Comparison of ENCODE assay signal across 1 cellular context in the genomic region with DNA sequence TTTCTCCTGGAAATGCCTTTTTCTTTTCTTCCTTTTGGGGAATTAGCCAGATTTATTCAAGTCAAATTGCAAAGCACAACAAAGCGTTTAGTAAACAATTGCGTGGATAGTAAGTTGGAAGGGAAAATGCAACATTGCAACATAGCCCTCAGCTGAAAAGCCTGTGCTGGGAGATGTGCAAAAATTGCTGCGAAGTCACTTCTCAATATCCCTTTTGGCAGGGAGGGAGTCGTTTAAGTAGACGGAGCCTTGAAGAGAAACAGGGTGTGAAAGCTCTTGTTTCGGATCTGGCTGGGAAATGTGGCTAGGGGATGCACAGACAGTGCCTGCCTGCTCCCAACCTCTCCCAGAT.
TF ChIP-seq lines count a peak whose summit lies in the region.

No MANE protein-coding gene starts in this region.

TF ChIP-seq in endothelial cell of umbilical vein, 7 proteins besides CTCF, POLR2A, EP300 and RAD21:
- TF ChIP-seq JUN (IDR thresholded peaks at IDR 0.05; ENCODE audit: borderline replicate concordance, insufficient read depth, insufficient read length, low read depth) (no peak), EZH2 (IDR thresholded peaks at IDR 0.05; ENCODE audit: borderline replicate concordance, low read depth, low read length, severe bottlenecking) (no peak), FOS (IDR thresholded peaks at IDR 0.05; ENCODE audit: borderline replicate concordance, insufficient read depth, low read length) (no peak), POLR2AphosphoS5 (IDR thresholded peaks at IDR 0.05; ENCODE audit: insufficient read depth, low read depth, low read length) (no peak), MYC (IDR thresholded peaks at IDR 0.05; ENCODE audit: low read depth, low read length) (no peak), GATA2 (IDR thresholded peaks at IDR 0.05; ENCODE audit: insufficient read depth, insufficient read length, low read depth, low read length) (no peak)
